Comparison of ENCODE assay signal across 10 cellular contexts in genomic region chr6:139943391-139943790, GRCh38.
DNase-seq lines count a peak whose midpoint lies in the region; ATAC-seq and TF ChIP-seq lines count a peak whose summit lies in the region.
"Had no signal": no experiment of that assay in that cellular context is flagged by ENCODE, and none has a peak within 500 bp of the region (broad histone marks: within the 10 kb centered on the region; RNA-seq: fewer than 3 reads in every experiment).

No MANE protein-coding gene starts in this region.

- no peaks in the 10 kb centered on the region for H3K27me3 ChIP-seq in HAP-1 (ENCODE audit: low read depth)

- POLR2A ChIA-PET in HEK293 (lab: Yijun Ruan, JAX): interaction anchor here (1.0 kb wide), 1 partner anchor 573 kb away, joined by 3 read pairs; no protein-coding TSS in a partner anchor
- POLR2A ChIA-PET in RWPE1 (lab: Yijun Ruan, JAX; ENCODE audit: low non-redundant PET): no interaction called here

- peak; percentile 85 for ATAC-seq in sciatic nerve
- ATAC-seq in HG02870 (IDR thresholded peaks at IDR 0.05; ENCODE audit: unreplicated experiment): no peak
- no peak for ATAC-seq in GM18867 (IDR thresholded peaks at IDR 0.05; ENCODE audit: unreplicated experiment)

- intact Hi-C loops in sciatic nerve (cut with DNase I): no loop called here

- H3K9me3 ChIP-seq in HEK293 (ENCODE audit: control insufficient read depth, insufficient read depth, low read depth, low read length): no peaks in the 10 kb centered on the region
- H3K9me3 ChIP-seq in HAP-1: no peaks in the 10 kb centered on the region

- no peak overlapping the region for H3K4me3 ChIP-seq in HEK293 (ENCODE audit: low read depth, low read length)
- no peak overlapping the region for H3K4me3 ChIP-seq in fibroblast of the aortic adventitia (ENCODE audit: low read depth, low read length)
- H3K4me3 ChIP-seq in HAP-1: no peak overlapping the region

- in situ Hi-C loops in HAP-1 (cut with MboI; ENCODE audit: low sequenced_read_pairs): no loop called here

- DNase-seq in RWPE1 (ENCODE audit: low spot score) (peak; percentile 56), fibroblast of the aortic adventitia (ENCODE audit: low read depth) (peak; percentile 91), sciatic nerve (ENCODE audit: low spot score) (no peak), HAP-1 (ENCODE audit: low spot score in 2 of 2) (no peak), NCI-H1092 treated with DMSO at 0.1 percent for 48 hours (lab: John Stamatoyannopoulos, UW) (no peak)
- DNase-seq: activated T-cell treated with anti-CD3 and anti-CD28 coated beads for 4 hours, MV-4-11 had no signal

- TF ChIP-seq CTCF in HEK293 (tag by site-specific recombination; IDR thresholded peaks at IDR 0.05) (no peak), RWPE1 (conservative IDR thresholded peaks at IDR 0.05; ENCODE audit: low read depth) (no peak), fibroblast of the aortic adventitia (IDR thresholded peaks at IDR 0.05; ENCODE audit: insufficient read depth, low read length) (no peak)

- H3K4me1 ChIP-seq in HEK293 (ENCODE audit: control insufficient read depth, insufficient read depth, low read length) (peaks cover 13% of the 10 kb centered on the region), HAP-1 (peaks cover 5% of the 10 kb centered on the region)

- CTCF ChIA-PET in HEK293 (lab: Yijun Ruan, JAX): interaction anchor here (1.0 kb wide), 1 partner anchor 568 kb away, joined by 3 read pairs; no protein-coding TSS in a partner anchor
- CTCF ChIA-PET in RWPE1 (lab: Yijun Ruan, JAX): no interaction called here

- H3K36me3 ChIP-seq in HEK293 (ENCODE audit: control insufficient read depth in 2 of 2, insufficient read depth in 1 of 2, low read length in 2 of 2): no peaks in the 10 kb centered on the region
- no peaks in the 10 kb centered on the region for H3K36me3 ChIP-seq in HAP-1 (replicated peaks)

- H3K27ac ChIP-seq in HEK293 (ENCODE audit: extremely low read depth, low read depth, low read length): no peak overlapping the region
- H3K27ac ChIP-seq in RWPE1: no peak overlapping the region

TF ChIP-seq in HEK293, 187 proteins besides CTCF, POLR2A, EP300 and RAD21 (continues in another document):
- TF ChIP-seq ATF2 (tag by site-specific recombination; IDR thresholded peaks at IDR 0.05; ENCODE audit: low read depth): no peak
- no peak for TF ChIP-seq ZNF76 (tag by site-specific recombination; IDR thresholded peaks at IDR 0.05; ENCODE audit: borderline replicate concordance, low read depth)
- no peak for TF ChIP-seq ZNF548 (tag by site-specific recombination; IDR thresholded peaks at IDR 0.05)
- peak; percentile 19; the same call in 1 of the 2 replicates for TF ChIP-seq ZEB2 (tag by site-specific recombination; IDR thresholded peaks at IDR 0.05)
- TF ChIP-seq ZNF423 (tag by site-specific recombination; IDR thresholded peaks at IDR 0.05): no peak
- TF ChIP-seq ZNF701 (tag by site-specific recombination; IDR thresholded peaks at IDR 0.05): no peak
- no peak for TF ChIP-seq ZNF223 (tag by site-specific recombination; IDR thresholded peaks at IDR 0.05)
- TF ChIP-seq ZNF513 (tag by site-specific recombination; IDR thresholded peaks at IDR 0.05): no peak
- TF ChIP-seq SCRT1 (tag by site-specific recombination; IDR thresholded peaks at IDR 0.05; ENCODE audit: borderline replicate concordance): no peak
- no peak for TF ChIP-seq REST (tag by site-specific recombination; IDR thresholded peaks at IDR 0.05)
- TF ChIP-seq ZNF473 (tag by site-specific recombination; IDR thresholded peaks at IDR 0.05): no peak
- TF ChIP-seq SETDB1 (IDR thresholded peaks at IDR 0.05; ENCODE audit: insufficient read length, low read length): no peak
- TF ChIP-seq ZNF239 (tag by site-specific recombination; IDR thresholded peaks at IDR 0.05): no peak
- TF ChIP-seq ZNF660 (tag by site-specific recombination; IDR thresholded peaks at IDR 0.05): 0 out of 2 replicates have a peak, but pooled peaks have one; percentile 33
- no peak for TF ChIP-seq ZNF514 (tag by site-specific recombination; IDR thresholded peaks at IDR 0.05)
- TF ChIP-seq ZNF10 (tag by site-specific recombination; IDR thresholded peaks at IDR 0.05): no peak
- no peak for TF ChIP-seq ZNF785 (tag by site-specific recombination; IDR thresholded peaks at IDR 0.05)
- no peak for TF ChIP-seq TSHZ1 (tag by site-specific recombination; IDR thresholded peaks at IDR 0.05; ENCODE audit: borderline replicate concordance)
- TF ChIP-seq ZNF23 (tag by site-specific recombination; IDR thresholded peaks at IDR 0.05; ENCODE audit: borderline replicate concordance): no peak
- no peak for TF ChIP-seq ZFP41 (tag by site-specific recombination; IDR thresholded peaks at IDR 0.05; ENCODE audit: borderline replicate concordance)
- TF ChIP-seq ZNF121 (tag by site-specific recombination; IDR thresholded peaks at IDR 0.05): no peak
- TF ChIP-seq ZNF843 (tag by site-specific recombination; IDR thresholded peaks at IDR 0.05): no peak

Comparison
In these comparisons a context has a peak if more than half of its experiments do, and no peak if none do; other contexts are left out.
1. DNase-seq: peak in RWPE1 (single experiment) and fibroblast of the aortic adventitia (single experiment); none in sciatic nerve (single experiment), HAP-1 (0 of 2) and NCI-H1092 treated with DMSO at 0.1 percent for 48 hours (single experiment).